ENCODE assay signal across 1 cellular context in the genomic region with DNA sequence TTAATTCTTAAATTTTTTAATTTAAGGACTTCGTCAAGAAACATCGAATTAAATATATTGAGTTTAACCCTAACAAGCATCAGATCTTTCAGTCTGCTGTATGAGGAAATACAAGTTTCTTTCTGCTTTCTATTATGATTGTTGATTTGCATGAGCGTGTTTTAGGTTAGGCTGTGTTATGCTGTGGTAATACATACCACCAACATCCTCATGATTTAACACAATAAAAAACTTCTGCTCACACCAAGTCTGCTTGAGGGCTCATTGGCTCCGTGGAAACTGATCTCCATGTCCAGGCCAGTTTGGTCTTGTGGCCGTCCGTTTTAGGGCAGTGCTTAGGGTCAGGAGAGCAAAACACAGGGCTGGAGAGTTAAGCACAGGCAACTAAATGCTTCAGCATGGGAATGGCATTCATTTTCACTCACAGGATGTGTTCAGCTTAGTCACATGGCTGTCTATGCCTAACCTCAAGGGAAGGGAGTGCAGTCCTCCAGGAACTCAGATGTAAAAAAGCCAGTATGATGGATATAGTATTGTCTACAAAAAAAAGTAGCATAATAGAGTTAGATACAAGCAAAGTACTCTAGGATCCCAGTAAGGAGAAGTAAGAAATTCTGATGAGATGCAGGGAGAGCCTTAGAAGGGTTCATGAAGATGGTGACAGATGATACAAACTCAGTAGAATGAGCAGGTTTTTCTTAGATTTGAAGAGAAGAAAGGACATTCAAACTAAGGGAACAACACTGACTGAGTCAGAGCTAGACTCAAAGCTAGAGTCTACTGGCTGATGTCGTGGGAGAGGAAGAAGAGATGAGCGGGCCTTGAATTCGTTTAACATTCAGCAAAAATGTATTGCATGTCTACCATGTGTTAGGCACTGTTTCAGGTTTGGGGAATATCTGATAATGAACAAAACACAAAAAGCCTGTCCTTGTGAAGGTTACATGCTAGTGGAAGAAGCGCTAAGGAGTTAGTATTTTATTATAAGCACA.
TF ChIP-seq lines count a peak whose summit lies in the region.

No MANE protein-coding gene starts in this region.

TF ChIP-seq in GM23338, 12 proteins besides CTCF, POLR2A, EP300 and RAD21 (continued from another document):
- TF ChIP-seq, protein P1, sequence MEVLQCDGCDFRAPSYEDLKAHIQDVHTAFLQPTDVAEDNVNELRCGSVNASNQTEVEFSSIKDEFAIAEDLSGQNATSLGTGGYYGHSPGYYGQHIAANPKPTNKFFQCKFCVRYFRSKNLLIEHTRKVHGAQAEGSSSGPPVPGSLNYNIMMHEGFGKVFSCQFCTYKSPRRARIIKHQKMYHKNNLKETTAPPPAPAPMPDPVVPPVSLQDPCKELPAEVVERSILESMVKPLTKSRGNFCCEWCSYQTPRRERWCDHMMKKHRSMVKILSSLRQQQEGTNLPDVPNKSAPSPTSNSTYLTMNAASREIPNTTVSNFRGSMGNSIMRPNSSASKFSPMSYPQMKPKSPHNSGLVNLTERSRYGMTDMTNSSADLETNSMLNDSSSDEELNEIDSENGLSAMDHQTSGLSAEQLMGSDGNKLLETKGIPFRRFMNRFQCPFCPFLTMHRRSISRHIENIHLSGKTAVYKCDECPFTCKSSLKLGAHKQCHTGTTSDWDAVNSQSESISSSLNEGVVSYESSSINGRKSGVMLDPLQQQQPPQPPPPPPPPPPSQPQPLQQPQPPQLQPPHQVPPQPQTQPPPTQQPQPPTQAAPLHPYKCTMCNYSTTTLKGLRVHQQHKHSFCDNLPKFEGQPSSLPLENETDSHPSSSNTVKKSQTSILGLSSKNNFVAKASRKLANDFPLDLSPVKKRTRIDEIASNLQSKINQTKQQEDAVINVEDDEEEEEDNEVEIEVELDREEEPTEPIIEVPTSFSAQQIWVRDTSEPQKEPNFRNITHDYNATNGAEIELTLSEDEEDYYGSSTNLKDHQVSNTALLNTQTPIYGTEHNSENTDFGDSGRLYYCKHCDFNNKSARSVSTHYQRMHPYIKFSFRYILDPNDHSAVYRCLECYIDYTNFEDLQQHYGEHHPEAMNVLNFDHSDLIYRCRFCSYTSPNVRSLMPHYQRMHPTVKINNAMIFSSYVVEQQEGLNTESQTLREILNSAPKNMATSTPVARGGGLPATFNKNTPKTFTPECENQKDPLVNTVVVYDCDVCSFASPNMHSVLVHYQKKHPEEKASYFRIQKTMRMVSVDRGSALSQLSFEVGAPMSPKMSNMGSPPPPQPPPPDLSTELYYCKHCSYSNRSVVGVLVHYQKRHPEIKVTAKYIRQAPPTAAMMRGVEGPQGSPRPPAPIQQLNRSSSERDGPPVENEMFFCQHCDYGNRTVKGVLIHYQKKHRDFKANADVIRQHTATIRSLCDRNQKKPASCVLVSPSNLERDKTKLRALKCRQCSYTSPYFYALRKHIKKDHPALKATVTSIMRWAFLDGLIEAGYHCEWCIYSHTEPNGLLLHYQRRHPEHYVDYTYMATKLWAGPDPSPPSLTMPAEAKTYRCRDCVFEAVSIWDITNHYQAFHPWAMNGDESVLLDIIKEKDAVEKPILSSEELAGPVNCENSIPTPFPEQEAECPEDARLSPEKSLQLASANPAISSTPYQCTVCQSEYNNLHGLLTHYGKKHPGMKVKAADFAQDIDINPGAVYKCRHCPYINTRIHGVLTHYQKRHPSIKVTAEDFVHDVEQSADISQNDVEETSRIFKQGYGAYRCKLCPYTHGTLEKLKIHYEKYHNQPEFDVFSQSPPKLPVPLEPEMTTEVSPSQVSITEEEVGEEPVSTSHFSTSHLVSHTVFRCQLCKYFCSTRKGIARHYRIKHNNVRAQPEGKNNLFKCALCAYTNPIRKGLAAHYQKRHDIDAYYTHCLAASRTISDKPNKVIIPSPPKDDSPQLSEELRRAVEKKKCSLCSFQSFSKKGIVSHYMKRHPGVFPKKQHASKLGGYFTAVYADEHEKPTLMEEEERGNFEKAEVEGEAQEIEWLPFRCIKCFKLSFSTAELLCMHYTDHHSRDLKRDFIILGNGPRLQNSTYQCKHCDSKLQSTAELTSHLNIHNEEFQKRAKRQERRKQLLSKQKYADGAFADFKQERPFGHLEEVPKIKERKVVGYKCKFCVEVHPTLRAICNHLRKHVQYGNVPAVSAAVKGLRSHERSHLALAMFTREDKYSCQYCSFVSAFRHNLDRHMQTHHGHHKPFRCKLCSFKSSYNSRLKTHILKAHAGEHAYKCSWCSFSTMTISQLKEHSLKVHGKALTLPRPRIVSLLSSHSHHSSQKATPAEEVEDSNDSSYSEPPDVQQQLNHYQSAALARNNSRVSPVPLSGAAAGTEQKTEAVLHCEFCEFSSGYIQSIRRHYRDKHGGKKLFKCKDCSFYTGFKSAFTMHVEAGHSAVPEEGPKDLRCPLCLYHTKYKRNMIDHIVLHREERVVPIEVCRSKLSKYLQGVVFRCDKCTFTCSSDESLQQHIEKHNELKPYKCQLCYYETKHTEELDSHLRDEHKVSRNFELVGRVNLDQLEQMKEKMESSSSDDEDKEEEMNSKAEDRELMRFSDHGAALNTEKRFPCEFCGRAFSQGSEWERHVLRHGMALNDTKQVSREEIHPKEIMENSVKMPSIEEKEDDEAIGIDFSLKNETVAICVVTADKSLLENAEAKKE (CRISPR knock-in tag; IDR thresholded peaks at IDR 0.05) = no peak
- TF ChIP-seq EZH2 (IDR thresholded peaks at IDR 0.05; ENCODE audit: low read depth, unreplicated experiment) (no peak), NANOG (IDR thresholded peaks at IDR 0.05; ENCODE audit: borderline replicate concordance) (no peak)
- TF ChIP-seq, protein P2, sequence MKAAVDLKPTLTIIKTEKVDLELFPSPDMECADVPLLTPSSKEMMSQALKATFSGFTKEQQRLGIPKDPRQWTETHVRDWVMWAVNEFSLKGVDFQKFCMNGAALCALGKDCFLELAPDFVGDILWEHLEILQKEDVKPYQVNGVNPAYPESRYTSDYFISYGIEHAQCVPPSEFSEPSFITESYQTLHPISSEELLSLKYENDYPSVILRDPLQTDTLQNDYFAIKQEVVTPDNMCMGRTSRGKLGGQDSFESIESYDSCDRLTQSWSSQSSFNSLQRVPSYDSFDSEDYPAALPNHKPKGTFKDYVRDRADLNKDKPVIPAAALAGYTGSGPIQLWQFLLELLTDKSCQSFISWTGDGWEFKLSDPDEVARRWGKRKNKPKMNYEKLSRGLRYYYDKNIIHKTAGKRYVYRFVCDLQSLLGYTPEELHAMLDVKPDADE (IDR thresholded peaks at IDR 0.05) = no peak
